ENCODE assay signal across 10 cellular contexts in genomic region chr11:59263225-59263894, GRCh38. TPM values are rescaled to one million over a fixed set of nuclear protein-coding genes. Genes with fewer than 3 reads are reported as not detected.
DNase-seq lines count a peak whose midpoint lies in the region; ATAC-seq and TF ChIP-seq lines count a peak whose summit lies in the region.
"Had no signal": no experiment of that assay in that cellular context is flagged by ENCODE, and none has a peak within 500 bp of the region (broad histone marks: within the 10 kb centered on the region; RNA-seq: fewer than 3 reads in every experiment).

No MANE protein-coding gene starts in this region.

- no peak overlapping the region for H3K27ac ChIP-seq in right cardiac atrium (ENCODE audit: low read length)
- H3K27ac ChIP-seq: RWPE1 had no signal

- WGBS in right cardiac atrium: 84% methylated on average over 9 of the region's 9 CpGs

- TF ChIP-seq CTCF in mesothelial cell of epicardium (IDR thresholded peaks at IDR 0.05; ENCODE audit: unreplicated experiment): no peak

- H3K9me3 Mint-ChIP-seq in mesothelial cell of epicardium: no peaks in the 10 kb centered on the region
- H3K9me3 Mint-ChIP-seq: CD8-positive, alpha-beta memory T cell had no signal

- H3K36me3 Mint-ChIP-seq in mesothelial cell of epicardium: no peaks in the 10 kb centered on the region
- H3K36me3 Mint-ChIP-seq: CD8-positive, alpha-beta memory T cell had no signal

- no peaks in the 10 kb centered on the region for H3K27me3 ChIP-seq in right cardiac atrium (ENCODE audit: control insufficient read depth, insufficient read depth)

- H3K27me3 Mint-ChIP-seq in mesothelial cell of epicardium (ENCODE audit: low read depth): no peaks in the 10 kb centered on the region

- no peak overlapping the region for H3K4me3 ChIP-seq in right cardiac atrium (ENCODE audit: low read length)

- peaks cover 4% of the 10 kb centered on the region for H3K4me1 Mint-ChIP-seq in mesothelial cell of epicardium
- H3K4me1 Mint-ChIP-seq: CD8-positive, alpha-beta memory T cell had no signal

- no peak for ATAC-seq in Right ventricle myocardium superior (ENCODE audit: poor library complexity)
- ATAC-seq in right cardiac atrium: no peak
- ATAC-seq in esophagus mucosa: peak; percentile 27
- ATAC-seq in GM18870 (IDR thresholded peaks at IDR 0.05; ENCODE audit: unreplicated experiment): no peak

- H3K27ac Mint-ChIP-seq in mesothelial cell of epicardium: no peak overlapping the region
- H3K27ac Mint-ChIP-seq: CD8-positive, alpha-beta memory T cell had no signal

- DNase-seq in Right ventricle myocardium superior: peak; percentile 59
- no peak for DNase-seq in right cardiac atrium
- DNase-seq in NCI-H774 (lab: John Stamatoyannopoulos, UW): peak; percentile 7
- no peak for DNase-seq in occipital lobe (lab: John Stamatoyannopoulos, UW)
- no peak for DNase-seq in mesothelial cell of epicardium (ENCODE audit: low spot score in 2 of 2, unreplicated experiment in 2 of 2)
- DNase-seq in foreskin melanocyte: no peak

- no peak overlapping the region for H3K4me3 Mint-ChIP-seq in mesothelial cell of epicardium

- H3K9me3 ChIP-seq in right cardiac atrium (ENCODE audit: control insufficient read depth, low read length): no peaks in the 10 kb centered on the region

- H3K4me1 ChIP-seq in right cardiac atrium (ENCODE audit: control insufficient read depth, insufficient read depth, low read length): no peaks in the 10 kb centered on the region

- intact Hi-C loops in Right ventricle myocardium superior (cut with DNase I) (no loop called here), right cardiac atrium (cut with DNase I) (no loop called here)

RNA-seq across cellular contexts. Expression of gene MPEG1, which starts 50.6 kb away (rescaled TPM):
- total RNA-seq in Right ventricle myocardium superior (13.8 TPM), right cardiac atrium (10 to 100 TPM; 13.5 to 20.9 (median 18.9) TPM), esophagus mucosa (1.8 TPM), occipital lobe (2.8 TPM), mesothelial cell of epicardium (not detected in 3 replicates)
- 1.9 TPM for polyA plus RNA-seq in right cardiac atrium
- polyA plus RNA-seq: CD8-positive, alpha-beta memory T cell had no signal

Comparison
In these comparisons a context has a peak if more than half of its experiments do, and no peak if none do; other contexts are left out.
1. DNase-seq: peak in Right ventricle myocardium superior (single experiment) and NCI-H774 (single experiment); none in right cardiac atrium (0 of 3), occipital lobe (single experiment), mesothelial cell of epicardium (0 of 2) and foreskin melanocyte (single experiment).